19 cellular contexts compared by ENCODE assay signal in genomic region chr11:86747801-86748200, GRCh38.
"Had no signal": no experiment of that assay in that cellular context is flagged by ENCODE, and none has a peak within 500 bp of the region (broad histone marks: within the 10 kb centered on the region; RNA-seq: fewer than 3 reads in every experiment).

No MANE protein-coding gene starts in this region.

- H3K4me1 ChIP-seq: parathyroid adenoma, right lobe of liver, spleen, thyroid gland, uterus had no signal

- H3K79me2 ChIP-seq: parathyroid adenoma had no signal

- DNase-seq: activated CD8-positive, alpha-beta memory T cell treated with anti-CD3 and anti-CD28 coated beads for 24 hours; activated CD8-positive, alpha-beta memory T cell treated with anti-CD3 and anti-CD28 coated beads, Interleukin-2, amount 50 U/mL, for 48 hours; activated effector memory CD4-positive, alpha-beta T cell treated with anti-CD3 and anti-CD28 coated beads, Interleukin-2, amount 50 U/mL, for 16 hours; activated naive CD4-positive, alpha-beta T cell treated with anti-CD3 and anti-CD28 coated beads, Interleukin-2, amount 50 U/mL, for 16 hours; activated T-cell treated with anti-CD3 and anti-CD28 coated beads, Interleukin-2, amount 50 U/mL, for 48 hours; dermis blood vessel endothelial cell; effector memory CD4-positive, alpha-beta T cell; left ventricle myocardium superior; mucosa of descending colon; naive thymus-derived CD4-positive, alpha-beta T cell; right lobe of liver; spleen; stimulated activated naive B cell treated with anti-CD40 and anti-IgM and Interleukin-4, amounts not matched to agents 10 μg/mL and 1 μg/mL and 100 μg/mL, for 72 hours; thyroid gland; uterus had no signal

- H3K9me3 ChIP-seq: esophagus muscularis mucosa, mucosa of descending colon, right lobe of liver, spleen, thyroid gland, uterus had no signal

- H3K27me3 ChIP-seq: cardiac muscle cell, esophagus muscularis mucosa, right lobe of liver, spleen, thyroid gland, uterus had no signal

- ATAC-seq: activated CD4-positive, CD25-positive, alpha-beta regulatory T cell treated with anti-CD3 and anti-CD28 coated beads, Interleukin-2, amount 50 U/mL, for 24 hours; left ventricle myocardium superior; mucosa of descending colon; naive thymus-derived CD4-positive, alpha-beta T cell; right lobe of liver; stimulated activated naive B cell treated with anti-CD40 and anti-IgM and Interleukin-4, amounts not matched to agents 10 μg/mL and 1 μg/mL and 100 μg/mL, for 72 hours had no signal

- H3K4me3 ChIP-seq: cardiac muscle cell, esophagus muscularis mucosa, mucosa of descending colon, right lobe of liver, spleen, thyroid gland, uterus had no signal

- H3K27ac ChIP-seq: cardiac muscle cell, esophagus muscularis mucosa, parathyroid adenoma, right lobe of liver, spleen, thyroid gland, uterus had no signal

- H3K36me3 ChIP-seq: cardiac muscle cell, esophagus muscularis mucosa, right lobe of liver, spleen, thyroid gland, uterus had no signal

- H3K9ac ChIP-seq: parathyroid adenoma had no signal

- H2AFZ ChIP-seq: parathyroid adenoma had no signal
